Comparison of ENCODE assay signal across 18 cellular contexts in genomic region chr6:12586696-12587095, GRCh38.
A peak's percentile ranks its signal among the peaks of the same experiment; 100 is the strongest.
DNase-seq lines count a peak whose midpoint lies in the region; ATAC-seq and TF ChIP-seq lines count a peak whose summit lies in the region.
"Had no signal": no experiment of that assay in that cellular context is flagged by ENCODE, and none has a peak within 500 bp of the region (broad histone marks: within the 10 kb centered on the region; RNA-seq: fewer than 3 reads in every experiment).

No MANE protein-coding gene starts in this region.

- no peak for TF ChIP-seq CTCF in Calu3 (IDR thresholded peaks at IDR 0.05; ENCODE audit: unreplicated experiment)
- TF ChIP-seq CTCF in PC-3 (conservative IDR thresholded peaks at IDR 0.05; ENCODE audit: low read depth, low read length): no peak
- no peak for TF ChIP-seq CTCF in endothelial cell (IDR thresholded peaks at IDR 0.05; ENCODE audit: unreplicated experiment)

- H3K4me2 ChIP-seq in PC-3 (ENCODE audit: low read length): no peak overlapping the region

- no peak overlapping the region for H3K4me3 ChIP-seq in PC-3 (ENCODE audit: low read length)
- H3K4me3 ChIP-seq in CD4-positive, alpha-beta memory T cell (ENCODE audit: low read length in 2 of 2): no peak overlapping the region

- no peaks in the 10 kb centered on the region for H3K79me2 ChIP-seq in PC-3 (ENCODE audit: low read length)

- DNase-seq in Calu3 (no peak), PC-3 (peak; percentile 39), endothelial cell (ENCODE audit: low spot score) (no peak), kidney tubule cell (ENCODE audit: low spot score) (peak; percentile 37), GOT3 (lab: John Stamatoyannopoulos, UW) (no peak), Ammon's horn (ENCODE audit: low spot score) (no peak)
- DNase-seq in CD4-positive, alpha-beta memory T cell: no peak
- DNase-seq in activated CD4-positive, alpha-beta memory T cell treated with anti-CD3 and anti-CD28 coated beads for 36 hours: no peak
- DNase-seq: ACHN; C1 segment of cervical spinal cord; CD4-positive, alpha-beta T cell; DND-41; GF-D8; HCEC 1CT; HFFc6; KBM-7 had no signal

- H3K27me3 Mint-ChIP-seq in Calu3 (ENCODE audit: unreplicated experiment) (no peaks in the 10 kb centered on the region), endothelial cell (ENCODE audit: unreplicated experiment) (no peaks in the 10 kb centered on the region)
- peaks cover 5 to 9% of the 10 kb centered on the region in 2 donors for H3K27me3 Mint-ChIP-seq in CD4-positive, alpha-beta memory T cell
- peaks cover 13% of the 10 kb centered on the region for H3K27me3 Mint-ChIP-seq in activated CD4-positive, alpha-beta memory T cell treated with anti-CD3 and anti-CD28 coated beads for 36 hours

- H3K9me3 Mint-ChIP-seq in Calu3 (ENCODE audit: low read depth, unreplicated experiment) (no peaks in the 10 kb centered on the region), endothelial cell (ENCODE audit: unreplicated experiment) (no peaks in the 10 kb centered on the region)
- H3K9me3 Mint-ChIP-seq in CD4-positive, alpha-beta memory T cell: peaks cover 0 to 2% (median 0%) of the 10 kb centered on the region in 8 donors
- H3K9me3 Mint-ChIP-seq in activated CD4-positive, alpha-beta memory T cell treated with anti-CD3 and anti-CD28 coated beads for 36 hours: no peaks in the 10 kb centered on the region
- H3K9me3 Mint-ChIP-seq: CD4-positive, alpha-beta T cell; HFFc6 had no signal

- H3K27ac Mint-ChIP-seq in Calu3 (ENCODE audit: unreplicated experiment) (peak overlapping the region; percentile 68), endothelial cell (ENCODE audit: unreplicated experiment) (peak overlapping the region; percentile 58)
- no peak overlapping the region for H3K27ac Mint-ChIP-seq in CD4-positive, alpha-beta memory T cell
- H3K27ac Mint-ChIP-seq in activated CD4-positive, alpha-beta memory T cell treated with anti-CD3 and anti-CD28 coated beads for 36 hours: no peak overlapping the region
- H3K27ac Mint-ChIP-seq: B cell; CD4-positive, alpha-beta T cell; HFFc6 had no signal

- H3K36me3 ChIP-seq in PC-3 (ENCODE audit: low read depth, low read length): no peaks in the 10 kb centered on the region
- no peaks in the 10 kb centered on the region for H3K36me3 ChIP-seq in CD4-positive, alpha-beta memory T cell (ENCODE audit: insufficient read depth, low read length)

- H3K4me3 Mint-ChIP-seq in Calu3 (ENCODE audit: low read depth, unreplicated experiment): no peak overlapping the region
- H3K4me3 Mint-ChIP-seq in endothelial cell (ENCODE audit: unreplicated experiment): no peak overlapping the region
- no peak overlapping the region for H3K4me3 Mint-ChIP-seq in CD4-positive, alpha-beta memory T cell
- no peak overlapping the region for H3K4me3 Mint-ChIP-seq in activated CD4-positive, alpha-beta memory T cell treated with anti-CD3 and anti-CD28 coated beads for 36 hours
- H3K4me3 Mint-ChIP-seq: B cell; CD4-positive, alpha-beta T cell; HFFc6 had no signal

- H3K9ac ChIP-seq in PC-3 (ENCODE audit: low read length): no peak overlapping the region

- CTCF ChIA-PET in Calu3 (lab: Charles Lee) (interaction anchor here (0.8 kb wide), 1 partner anchor 794 kb away, joined by 4 read pairs; no protein-coding TSS in a partner anchor), PC-3 (lab: Charles Lee) (no interaction called here)
- CTCF ChIA-PET in CD4-positive, alpha-beta memory T cell (lab: Charles Lee; ENCODE audit: partially characterized antibody): no interaction called here
- CTCF ChIA-PET in activated CD4-positive, alpha-beta memory T cell treated with anti-CD3 and anti-CD28 coated beads for 36 hours (lab: Charles Lee): no interaction called here

- no peaks in the 10 kb centered on the region for H3F3A ChIP-seq in PC-3 (ENCODE audit: low read length, unreplicated experiment)

- no peak overlapping the region for H3K27ac ChIP-seq in PC-3 (ENCODE audit: low read length)
- H3K27ac ChIP-seq in CD4-positive, alpha-beta memory T cell (ENCODE audit: low read depth, low read length): no peak overlapping the region
- H3K27ac ChIP-seq: HL-60 had no signal

- H3K36me3 Mint-ChIP-seq in Calu3 (ENCODE audit: insufficient read depth, unreplicated experiment): no peaks in the 10 kb centered on the region
- H3K36me3 Mint-ChIP-seq in endothelial cell (ENCODE audit: low read depth, unreplicated experiment): no peaks in the 10 kb centered on the region
- no peaks in the 10 kb centered on the region for H3K36me3 Mint-ChIP-seq in CD4-positive, alpha-beta memory T cell
- H3K36me3 Mint-ChIP-seq in activated CD4-positive, alpha-beta memory T cell treated with anti-CD3 and anti-CD28 coated beads for 36 hours: no peaks in the 10 kb centered on the region

- no peaks in the 10 kb centered on the region for H3K27me3 ChIP-seq in PC-3 (ENCODE audit: low read length)
- H3K27me3 ChIP-seq in CD4-positive, alpha-beta memory T cell (ENCODE audit: insufficient read depth, low read length): no peaks in the 10 kb centered on the region

- H3K9me3 ChIP-seq in PC-3 (ENCODE audit: low read length): no peaks in the 10 kb centered on the region
- no peaks in the 10 kb centered on the region for H3K9me3 ChIP-seq in CD4-positive, alpha-beta memory T cell (ENCODE audit: control insufficient read depth in 1 of 2, low read length in 2 of 2)

- ATAC-seq in PC-3: no peak

- peaks cover 10% of the 10 kb centered on the region for H3K4me1 Mint-ChIP-seq in Calu3 (ENCODE audit: low read depth, unreplicated experiment)
- peaks cover 44% of the 10 kb centered on the region for H3K4me1 Mint-ChIP-seq in endothelial cell (ENCODE audit: unreplicated experiment)
- H3K4me1 Mint-ChIP-seq in CD4-positive, alpha-beta memory T cell: no peaks in the 10 kb centered on the region
- no peaks in the 10 kb centered on the region for H3K4me1 Mint-ChIP-seq in activated CD4-positive, alpha-beta memory T cell treated with anti-CD3 and anti-CD28 coated beads for 36 hours (ENCODE audit: low read depth)
- H3K4me1 Mint-ChIP-seq: B cell had no signal

- H3K4me1 ChIP-seq in PC-3 (ENCODE audit: insufficient read depth, low read length): no peaks in the 10 kb centered on the region
- H3K4me1 ChIP-seq in CD4-positive, alpha-beta memory T cell (ENCODE audit: insufficient read depth, low read length): no peaks in the 10 kb centered on the region

- BruUV-seq in Calu3 (replicated peaks; lab: Mats Ljungman, UMichigan): no TSS peak
- BruUV-seq in PC-3 (replicated peaks; lab: Mats Ljungman, UMichigan): no TSS peak

- H2AFZ ChIP-seq in PC-3 (ENCODE audit: low read length): no peak overlapping the region

- POLR2A ChIA-PET in PC-3 (lab: Charles Lee; ENCODE audit: unreplicated experiment): no interaction called here
- POLR2A ChIA-PET in CD4-positive, alpha-beta memory T cell (lab: Charles Lee; ENCODE audit: partially characterized antibody): no interaction called here
- POLR2A ChIA-PET in activated CD4-positive, alpha-beta memory T cell treated with anti-CD3 and anti-CD28 coated beads for 36 hours (lab: Charles Lee): no interaction called here

- intact Hi-C loops in Calu3 (cut with micrococcal nuclease; ENCODE audit: unreplicated experiment): no loop called here
- intact Hi-C loops in PC-3 (cut with micrococcal nuclease): no loop called here
- intact Hi-C loops in CD4-positive, alpha-beta memory T cell (cut with micrococcal nuclease): no loop called here
- intact Hi-C loops in activated CD4-positive, alpha-beta memory T cell treated with anti-CD3 and anti-CD28 coated beads for 36 hours (cut with micrococcal nuclease): no loop called here

- no peaks in the 10 kb centered on the region for H3K9me2 ChIP-seq in PC-3 (replicated peaks; ENCODE audit: low read length)

- H4K20me1 ChIP-seq in PC-3 (ENCODE audit: low read length): no peaks in the 10 kb centered on the region

Comparison
In these comparisons a context has a peak if more than half of its experiments do, and no peak if none do; other contexts are left out.
1. DNase-seq: peak in PC-3 (single experiment) and kidney tubule cell (single experiment); none in Calu3 (single experiment), endothelial cell (single experiment), GOT3 (single experiment), CD4-positive, alpha-beta memory T cell (0 of 5), Ammon's horn (single experiment) and activated CD4-positive, alpha-beta memory T cell treated with anti-CD3 and anti-CD28 coated beads for 36 hours (single experiment).
2. H3K27ac Mint-ChIP-seq: peak in Calu3 (single experiment) and endothelial cell (single experiment); none in CD4-positive, alpha-beta memory T cell (0 of 7) and activated CD4-positive, alpha-beta memory T cell treated with anti-CD3 and anti-CD28 coated beads for 36 hours (single experiment).